ENCODE assay signal across 9 cellular contexts in genomic region chr2:1538663-1539062, GRCh38.
DNase-seq lines count a peak whose midpoint lies in the region; ATAC-seq and TF ChIP-seq lines count a peak whose summit lies in the region.
"Had no signal": no experiment of that assay in that cellular context is flagged by ENCODE, and none has a peak within 500 bp of the region (broad histone marks: within the 10 kb centered on the region; RNA-seq: fewer than 3 reads in every experiment).

No MANE protein-coding gene starts in this region.

- no peaks in the 10 kb centered on the region for H3K4me1 Mint-ChIP-seq in endothelial cell (ENCODE audit: unreplicated experiment)
- H3K4me1 Mint-ChIP-seq: activated B cell treated with CpG ODN at 0.5 μM for 24 hours had no signal

- H3K36me3 Mint-ChIP-seq in endothelial cell (ENCODE audit: low read depth, unreplicated experiment), result no peaks in the 10 kb centered on the region

- in situ Hi-C loops in transverse colon (cut with MboI; ENCODE audit: low pct_ligation_motif_present in 1 of 4, low pct_unique_long_range_greater_than_20kb in 1 of 4, low sequenced_read_pairs in 3 of 4), result loop anchor here in 1 of 4 donors (25.0 kb wide), 1 partner anchor 826 kb away; no protein-coding TSS in a partner anchor

- 31 to 45% methylated on average over 5 to 10 of the region's 10 CpGs for WGBS in transverse colon (ENCODE audit: low coverage in 1 of 2), 2 donors

- intact Hi-C loops in Right ventricle myocardium superior (cut with DNase I) (no loop called here), transverse colon (cut with DNase I; ENCODE audit: low total_unique reads) (no loop called here), tibial artery (cut with DNase I; ENCODE audit: low total_unique reads) (no loop called here)

- no peaks in the 10 kb centered on the region for H3K36me3 ChIP-seq in cardiac muscle cell
- H3K36me3 ChIP-seq in transverse colon, result no peaks in the 10 kb centered on the region
- no peaks in the 10 kb centered on the region for H3K36me3 ChIP-seq in tibial artery

- ATAC-seq in Right ventricle myocardium superior (ENCODE audit: poor library complexity) (no peak), HG02938 (IDR thresholded peaks at IDR 0.05; ENCODE audit: unreplicated experiment) (no peak)

- no peaks in the 10 kb centered on the region for H3K9me3 Mint-ChIP-seq in endothelial cell (ENCODE audit: unreplicated experiment)
- H3K9me3 Mint-ChIP-seq: activated B cell treated with CpG ODN at 0.5 μM for 24 hours had no signal

- H3K9me3 ChIP-seq in cardiac muscle cell (ENCODE audit: low read depth), result no peaks in the 10 kb centered on the region
- no peaks in the 10 kb centered on the region for H3K9me3 ChIP-seq in transverse colon
- H3K9me3 ChIP-seq in tibial artery, result no peaks in the 10 kb centered on the region

- peak; percentile 34 for TF ChIP-seq CTCF in cardiac muscle cell (IDR thresholded peaks at IDR 0.05; ENCODE audit: low read depth, low read length)
- peak; percentile 86 for TF ChIP-seq CTCF in endothelial cell (IDR thresholded peaks at IDR 0.05; ENCODE audit: unreplicated experiment)
- TF ChIP-seq CTCF in transverse colon (IDR thresholded peaks at IDR 0.05), result peak in 3 of 5 experiments; percentile 8 to 16 (median 11)
- TF ChIP-seq CTCF in tibial artery (IDR thresholded peaks at IDR 0.05), result no peak

- TF ChIP-seq EP300 in transverse colon (IDR thresholded peaks at IDR 0.05; ENCODE audit: low read depth), result no peak

- H3K27ac ChIP-seq in cardiac muscle cell, result no peak overlapping the region
- H3K27ac ChIP-seq in transverse colon, result no peak overlapping the region
- no peak overlapping the region for H3K27ac ChIP-seq in tibial artery

- no peaks in the 10 kb centered on the region for H3K27me3 Mint-ChIP-seq in endothelial cell (ENCODE audit: unreplicated experiment)

- no peaks in the 10 kb centered on the region for H3K4me1 ChIP-seq in cardiac muscle cell (ENCODE audit: low read depth)
- no peaks in the 10 kb centered on the region for H3K4me1 ChIP-seq in transverse colon
- H3K4me1 ChIP-seq in tibial artery, result no peaks in the 10 kb centered on the region

- DNase-seq in cardiac muscle cell (ENCODE audit: low read depth in 1 of 2, low spot score in 1 of 2) (peak; percentile 21 to 62), Right ventricle myocardium superior (no peak), NCI-H2171 treated with DMSO at 0.1 percent for 48 hours (lab: John Stamatoyannopoulos, UW) (peak; percentile 69), endothelial cell (ENCODE audit: low spot score) (peak; percentile 76), transverse colon (no peak), tibial artery (no peak), amygdala (lab: John Stamatoyannopoulos, UW) (no peak)
- DNase-seq: activated B cell treated with CpG ODN at 0.5 μM for 24 hours had no signal

- H3K27ac Mint-ChIP-seq in endothelial cell (ENCODE audit: unreplicated experiment), result no peak overlapping the region
- H3K27ac Mint-ChIP-seq: activated B cell treated with CpG ODN at 0.5 μM for 24 hours had no signal

- TF ChIP-seq POLR2A in transverse colon (IDR thresholded peaks at IDR 0.05), result no peak

- H3K27me3 ChIP-seq in cardiac muscle cell (no peaks in the 10 kb centered on the region), transverse colon (no peaks in the 10 kb centered on the region), tibial artery (peaks cover 0 to 14% of the 10 kb centered on the region in 2 donors)

- H3K4me3 ChIP-seq in cardiac muscle cell (no peak overlapping the region), transverse colon (no peak overlapping the region), tibial artery (no peak overlapping the region)

- no peak overlapping the region for H3K4me3 Mint-ChIP-seq in endothelial cell (ENCODE audit: unreplicated experiment)
- H3K4me3 Mint-ChIP-seq: activated B cell treated with CpG ODN at 0.5 μM for 24 hours had no signal

Comparison
In these comparisons a context has a peak if more than half of its experiments do, and no peak if none do; other contexts are left out.
1. DNase-seq: peak in cardiac muscle cell (2 of 2), NCI-H2171 treated with DMSO at 0.1 percent for 48 hours (single experiment) and endothelial cell (single experiment); none in Right ventricle myocardium superior (single experiment), transverse colon (single experiment), tibial artery (0 of 2) and amygdala (0 of 56).
2. CTCF ChIP-seq: peak in cardiac muscle cell (single experiment), endothelial cell (single experiment) and transverse colon (3 of 5); none in tibial artery (0 of 2).